In the genomic region with DNA sequence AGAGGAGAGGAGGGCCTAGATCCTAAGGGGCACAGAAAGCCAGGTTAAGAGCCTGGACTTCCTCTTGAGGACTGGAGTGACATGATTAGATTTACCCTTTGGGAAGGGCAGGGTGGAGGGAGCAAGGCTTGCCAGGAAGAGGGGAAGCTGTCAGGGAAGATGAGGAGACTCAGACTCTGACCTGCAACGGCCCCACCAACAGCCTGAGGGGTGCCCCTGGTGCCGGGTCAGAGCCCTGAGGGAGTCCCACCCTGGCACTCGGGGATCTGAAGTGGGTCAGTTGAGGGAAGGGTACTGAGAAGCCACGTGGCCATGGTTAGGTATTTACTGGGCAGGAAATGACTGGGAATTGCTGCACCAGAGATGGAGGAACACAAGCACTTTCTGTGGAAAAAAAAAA, we compare ENCODE assay signal across 10 cellular contexts. TPM values are rescaled to one million over a fixed set of nuclear protein-coding genes. Genes with fewer than 3 reads are reported as not detected.
DNase-seq lines count a peak whose midpoint lies in the region; ATAC-seq and TF ChIP-seq lines count a peak whose summit lies in the region.
"Had no signal": no experiment of that assay in that cellular context is flagged by ENCODE, and none has a peak within 500 bp of the region (broad histone marks: within the 10 kb centered on the region; RNA-seq: fewer than 3 reads in every experiment).

No MANE protein-coding gene starts in this region.

- no peak overlapping the region for H3K4ac ChIP-seq in mesendoderm (ENCODE audit: low read depth, low read length)

- H3K9ac ChIP-seq in mesendoderm (ENCODE audit: low read length), result no peak overlapping the region

- H3K23ac ChIP-seq in mesendoderm (ENCODE audit: low read length), result no peak overlapping the region

- no peak overlapping the region for H2BK5ac ChIP-seq in mesendoderm (ENCODE audit: low read length)

- no peak overlapping the region for H3K4me2 ChIP-seq in mesendoderm (ENCODE audit: low read length)

- H3K9me3 ChIP-seq in thoracic aorta, result no peaks in the 10 kb centered on the region

- no peak for DNase-seq in activated T-cell treated with anti-CD3 and anti-CD28 coated beads, Interleukin-2, amount 50 U/mL, for 4 hours
- DNase-seq in activated T-cell treated with anti-CD3 and anti-CD28 coated beads for 4 hours, result no peak
- DNase-seq in caudate nucleus (lab: John Stamatoyannopoulos, UW), result no peak
- DNase-seq in mesendoderm, result no peak
- no peak for DNase-seq in thoracic aorta (ENCODE audit: low spot score)
- DNase-seq in activated CD8-positive, alpha-beta memory T cell treated with anti-CD3 and anti-CD28 coated beads for 24 hours, result no peak
- DNase-seq: activated CD4-positive, CD25-positive, alpha-beta regulatory T cell treated with anti-CD3 and anti-CD28 coated beads, Interleukin-2, amount 50 U/mL, for 72 hours; NCI-H524 treated with DMSO at 0.1 percent for 48 hours had no signal

- H2BK15ac ChIP-seq in mesendoderm (replicated peaks; ENCODE audit: low read depth), result no peak overlapping the region

- H3K4me3 Mint-ChIP-seq in activated T-cell treated with anti-CD3 and anti-CD28 coated beads, Interleukin-2, amount 50 U/mL, for 4 hours, result peak overlapping the region; percentile 68

- no peak overlapping the region for H4K8ac ChIP-seq in mesendoderm (ENCODE audit: low read depth, low read length)

- H3K9me3 Mint-ChIP-seq in activated T-cell treated with anti-CD3 and anti-CD28 coated beads, Interleukin-2, amount 50 U/mL, for 4 hours, result no peaks in the 10 kb centered on the region

- H3K27me3 ChIP-seq in mesendoderm (ENCODE audit: insufficient read depth, low read length, poor library complexity) (no peaks in the 10 kb centered on the region), thoracic aorta (replicated peaks; ENCODE audit: insufficient read depth) (no peaks in the 10 kb centered on the region)

- H3K27ac ChIP-seq in caudate nucleus (ENCODE audit: low read depth, low read length) (peak overlapping the region; percentile 76), mesendoderm (ENCODE audit: low read depth, low read length) (no peak overlapping the region), thoracic aorta (peak overlapping the region; percentile 87 to 92)

- no peak overlapping the region for H2BK120ac ChIP-seq in mesendoderm (ENCODE audit: low read depth, low read length)

- peaks cover 11% of the 10 kb centered on the region for H3K4me1 ChIP-seq in mesendoderm (ENCODE audit: control insufficient read depth, low read depth, low read length)
- H3K4me1 ChIP-seq in thoracic aorta (ENCODE audit: control insufficient read depth in 1 of 2, low read depth in 2 of 2), result peaks cover 49 to 60% of the 10 kb centered on the region in 2 donors

- WGBS in mesendoderm (ENCODE audit: extremely low coverage, insufficient coverage, low lambda C conversion rate), result no CpG with 5 or more reads among the region's 4 CpGs

- peaks cover 22% of the 10 kb centered on the region for H3K36me3 Mint-ChIP-seq in activated T-cell treated with anti-CD3 and anti-CD28 coated beads, Interleukin-2, amount 50 U/mL, for 4 hours (ENCODE audit: insufficient read depth)

- peak overlapping the region; percentile 27 for H2AK5ac ChIP-seq in mesendoderm (ENCODE audit: low read length)

- TF ChIP-seq CTCF in thoracic aorta (IDR thresholded peaks at IDR 0.05), result no peak

- no peak overlapping the region for H3K18ac ChIP-seq in mesendoderm (ENCODE audit: low read length)

- no peaks in the 10 kb centered on the region for H3K79me2 ChIP-seq in mesendoderm (ENCODE audit: control insufficient read depth, insufficient read depth, low read length)

- peaks cover 52% of the 10 kb centered on the region for H3K4me1 Mint-ChIP-seq in activated T-cell treated with anti-CD3 and anti-CD28 coated beads, Interleukin-2, amount 50 U/mL, for 4 hours (ENCODE audit: low read depth)

- no peak overlapping the region for H4K5ac ChIP-seq in mesendoderm (ENCODE audit: low read length)

- no peaks in the 10 kb centered on the region for H3K27me3 Mint-ChIP-seq in activated T-cell treated with anti-CD3 and anti-CD28 coated beads, Interleukin-2, amount 50 U/mL, for 4 hours (ENCODE audit: low read depth)

- H3K56ac ChIP-seq in mesendoderm (ENCODE audit: low read length), result peak overlapping the region; percentile 64

- H3K36me3 ChIP-seq in mesendoderm (ENCODE audit: control insufficient read depth, insufficient read depth, low read length) (no peaks in the 10 kb centered on the region), thoracic aorta (no peaks in the 10 kb centered on the region)

- no peak for ATAC-seq in activated T-cell treated with anti-CD3 and anti-CD28 coated beads, Interleukin-2, amount 50 U/mL, for 4 hours
- ATAC-seq in thoracic aorta (ENCODE audit: insufficient number of reproducible peaks, low FRiP score, low read depth) (no peak), GM21786 (IDR thresholded peaks at IDR 0.05; ENCODE audit: unreplicated experiment) (no peak), HG02588 (IDR thresholded peaks at IDR 0.05; ENCODE audit: unreplicated experiment) (no peak)

- H3K4me3 ChIP-seq in mesendoderm (ENCODE audit: low read length), result no peak overlapping the region
- H3K4me3 ChIP-seq in thoracic aorta, result no peak overlapping the region

- peaks cover 1% of the 10 kb centered on the region for H3K79me1 ChIP-seq in mesendoderm (ENCODE audit: low read length)

RNA-seq across cellular contexts. Expression of a gene that starts 9.8 kb away (rescaled TPM):
- total RNA-seq in activated T-cell treated with anti-CD3 and anti-CD28 coated beads, Interleukin-2, amount 50 U/mL, for 4 hours, result 100 to 1,000 TPM; 121 to 168 (median 149) TPM
- 19.2 TPM for polyA plus RNA-seq in mesendoderm (2013, experiment 1 of 2)
- polyA plus RNA-seq in mesendoderm (2013, experiment 2 of 2), result 19.4 TPM
- total RNA-seq in thoracic aorta, result 100 to 1,000 TPM; 103 to 124 TPM
